ENCODE assay signal across 2 cellular contexts in genomic region chr6:135830971-135831370, GRCh38.
TF ChIP-seq lines count a peak whose summit lies in the region.

No MANE protein-coding gene starts in this region.

TF ChIP-seq in liver, 16 proteins besides CTCF, POLR2A, EP300 and RAD21:
- TF ChIP-seq ZBTB33 (IDR thresholded peaks at IDR 0.05) (no peak), SP1 (IDR thresholded peaks at IDR 0.05) (peak; percentile 45), RXRA (IDR thresholded peaks at IDR 0.05) (peak in 1 of 2 donors; percentile 22), HNF4A (conservative IDR thresholded peaks at IDR 0.05) (peak in 1 of 2 donors; percentile 31), REST (IDR thresholded peaks at IDR 0.05) (no peak)
TF ChIP-seq in liver: peak in this region for 3.

TF ChIP-seq in HepG2, 621 proteins besides CTCF, POLR2A, EP300 and RAD21 (continued from another document):
- TF ChIP-seq PATZ1 (CRISPR knock-in tag; IDR thresholded peaks at IDR 0.05) (no peak), ZHX2 (IDR thresholded peaks at IDR 0.05; ENCODE audit: low read depth) (no peak), ZHX2 (CRISPR knock-in tag; IDR thresholded peaks at IDR 0.05; ENCODE audit: borderline replicate concordance) (no peak), ZNF75D (CRISPR knock-in tag; IDR thresholded peaks at IDR 0.05; ENCODE audit: borderline replicate concordance) (no peak), ASH2L (IDR thresholded peaks at IDR 0.05; ENCODE audit: insufficient read length, low read depth, low read length) (no peak), TP53 (CRISPR knock-in tag; conservative IDR thresholded peaks at IDR 0.05) (no peak), ZNF639 (CRISPR knock-in tag; conservative IDR thresholded peaks at IDR 0.05) (no peak), SRSF9 (IDR thresholded peaks at IDR 0.05; ENCODE audit: borderline replicate concordance, insufficient read depth, low read depth, low read length, poor library complexity, severe bottlenecking) (no peak), KLF16 (CRISPR knock-in tag; IDR thresholded peaks at IDR 0.05) (no peak), ZNF264 (CRISPR knock-in tag; IDR thresholded peaks at IDR 0.05) (no peak), ZNF761 (CRISPR knock-in tag; conservative IDR thresholded peaks at IDR 0.05) (no peak)
